1 cellular context compared by ENCODE assay signal in the genomic region with DNA sequence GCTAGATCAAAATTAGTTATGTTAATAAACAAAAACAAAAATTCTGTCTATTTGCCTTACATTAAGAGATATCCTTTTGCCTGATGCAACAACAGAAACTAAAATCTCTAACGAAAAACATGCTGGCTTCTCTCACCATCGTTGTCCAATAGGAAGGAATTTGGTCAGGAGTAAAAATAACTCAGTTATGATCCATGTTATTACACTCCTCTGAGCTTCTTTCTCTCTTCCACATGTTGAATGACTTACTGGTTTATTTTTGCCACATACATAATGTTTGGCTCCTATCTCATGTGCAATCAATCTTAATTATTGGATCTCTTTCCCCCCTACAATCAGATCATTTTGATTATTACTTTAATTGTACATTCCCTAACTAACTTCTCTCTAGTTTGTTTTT.
TF ChIP-seq lines count a peak whose summit lies in the region.

No MANE protein-coding gene starts in this region.

TF ChIP-seq in GM23338, 12 proteins besides CTCF, POLR2A, EP300 and RAD21 (continued from another document):
- TF ChIP-seq, protein P1, sequence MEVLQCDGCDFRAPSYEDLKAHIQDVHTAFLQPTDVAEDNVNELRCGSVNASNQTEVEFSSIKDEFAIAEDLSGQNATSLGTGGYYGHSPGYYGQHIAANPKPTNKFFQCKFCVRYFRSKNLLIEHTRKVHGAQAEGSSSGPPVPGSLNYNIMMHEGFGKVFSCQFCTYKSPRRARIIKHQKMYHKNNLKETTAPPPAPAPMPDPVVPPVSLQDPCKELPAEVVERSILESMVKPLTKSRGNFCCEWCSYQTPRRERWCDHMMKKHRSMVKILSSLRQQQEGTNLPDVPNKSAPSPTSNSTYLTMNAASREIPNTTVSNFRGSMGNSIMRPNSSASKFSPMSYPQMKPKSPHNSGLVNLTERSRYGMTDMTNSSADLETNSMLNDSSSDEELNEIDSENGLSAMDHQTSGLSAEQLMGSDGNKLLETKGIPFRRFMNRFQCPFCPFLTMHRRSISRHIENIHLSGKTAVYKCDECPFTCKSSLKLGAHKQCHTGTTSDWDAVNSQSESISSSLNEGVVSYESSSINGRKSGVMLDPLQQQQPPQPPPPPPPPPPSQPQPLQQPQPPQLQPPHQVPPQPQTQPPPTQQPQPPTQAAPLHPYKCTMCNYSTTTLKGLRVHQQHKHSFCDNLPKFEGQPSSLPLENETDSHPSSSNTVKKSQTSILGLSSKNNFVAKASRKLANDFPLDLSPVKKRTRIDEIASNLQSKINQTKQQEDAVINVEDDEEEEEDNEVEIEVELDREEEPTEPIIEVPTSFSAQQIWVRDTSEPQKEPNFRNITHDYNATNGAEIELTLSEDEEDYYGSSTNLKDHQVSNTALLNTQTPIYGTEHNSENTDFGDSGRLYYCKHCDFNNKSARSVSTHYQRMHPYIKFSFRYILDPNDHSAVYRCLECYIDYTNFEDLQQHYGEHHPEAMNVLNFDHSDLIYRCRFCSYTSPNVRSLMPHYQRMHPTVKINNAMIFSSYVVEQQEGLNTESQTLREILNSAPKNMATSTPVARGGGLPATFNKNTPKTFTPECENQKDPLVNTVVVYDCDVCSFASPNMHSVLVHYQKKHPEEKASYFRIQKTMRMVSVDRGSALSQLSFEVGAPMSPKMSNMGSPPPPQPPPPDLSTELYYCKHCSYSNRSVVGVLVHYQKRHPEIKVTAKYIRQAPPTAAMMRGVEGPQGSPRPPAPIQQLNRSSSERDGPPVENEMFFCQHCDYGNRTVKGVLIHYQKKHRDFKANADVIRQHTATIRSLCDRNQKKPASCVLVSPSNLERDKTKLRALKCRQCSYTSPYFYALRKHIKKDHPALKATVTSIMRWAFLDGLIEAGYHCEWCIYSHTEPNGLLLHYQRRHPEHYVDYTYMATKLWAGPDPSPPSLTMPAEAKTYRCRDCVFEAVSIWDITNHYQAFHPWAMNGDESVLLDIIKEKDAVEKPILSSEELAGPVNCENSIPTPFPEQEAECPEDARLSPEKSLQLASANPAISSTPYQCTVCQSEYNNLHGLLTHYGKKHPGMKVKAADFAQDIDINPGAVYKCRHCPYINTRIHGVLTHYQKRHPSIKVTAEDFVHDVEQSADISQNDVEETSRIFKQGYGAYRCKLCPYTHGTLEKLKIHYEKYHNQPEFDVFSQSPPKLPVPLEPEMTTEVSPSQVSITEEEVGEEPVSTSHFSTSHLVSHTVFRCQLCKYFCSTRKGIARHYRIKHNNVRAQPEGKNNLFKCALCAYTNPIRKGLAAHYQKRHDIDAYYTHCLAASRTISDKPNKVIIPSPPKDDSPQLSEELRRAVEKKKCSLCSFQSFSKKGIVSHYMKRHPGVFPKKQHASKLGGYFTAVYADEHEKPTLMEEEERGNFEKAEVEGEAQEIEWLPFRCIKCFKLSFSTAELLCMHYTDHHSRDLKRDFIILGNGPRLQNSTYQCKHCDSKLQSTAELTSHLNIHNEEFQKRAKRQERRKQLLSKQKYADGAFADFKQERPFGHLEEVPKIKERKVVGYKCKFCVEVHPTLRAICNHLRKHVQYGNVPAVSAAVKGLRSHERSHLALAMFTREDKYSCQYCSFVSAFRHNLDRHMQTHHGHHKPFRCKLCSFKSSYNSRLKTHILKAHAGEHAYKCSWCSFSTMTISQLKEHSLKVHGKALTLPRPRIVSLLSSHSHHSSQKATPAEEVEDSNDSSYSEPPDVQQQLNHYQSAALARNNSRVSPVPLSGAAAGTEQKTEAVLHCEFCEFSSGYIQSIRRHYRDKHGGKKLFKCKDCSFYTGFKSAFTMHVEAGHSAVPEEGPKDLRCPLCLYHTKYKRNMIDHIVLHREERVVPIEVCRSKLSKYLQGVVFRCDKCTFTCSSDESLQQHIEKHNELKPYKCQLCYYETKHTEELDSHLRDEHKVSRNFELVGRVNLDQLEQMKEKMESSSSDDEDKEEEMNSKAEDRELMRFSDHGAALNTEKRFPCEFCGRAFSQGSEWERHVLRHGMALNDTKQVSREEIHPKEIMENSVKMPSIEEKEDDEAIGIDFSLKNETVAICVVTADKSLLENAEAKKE (CRISPR knock-in tag; IDR thresholded peaks at IDR 0.05), result no peak
- TF ChIP-seq ZNF114 (CRISPR knock-in tag; IDR thresholded peaks at IDR 0.05) (no peak), CREB1 (CRISPR knock-in tag; IDR thresholded peaks at IDR 0.05; ENCODE audit: low read depth) (no peak), NANOG (IDR thresholded peaks at IDR 0.05; ENCODE audit: borderline replicate concordance) (no peak), ZNF331 (CRISPR knock-in tag; IDR thresholded peaks at IDR 0.05; ENCODE audit: low read depth) (no peak), STAT1 (IDR thresholded peaks at IDR 0.05; ENCODE audit: unreplicated experiment) (no peak), EZH2phosphoT487 (IDR thresholded peaks at IDR 0.05; ENCODE audit: unreplicated experiment) (no peak)
